Comparison of ENCODE assay signal across 31 cellular contexts in genomic region chr9:84174486-84174885, GRCh38.
DNase-seq lines count a peak whose midpoint lies in the region; ATAC-seq, FAIRE-seq and TF ChIP-seq lines count a peak whose summit lies in the region.
"Had no signal": no experiment of that assay in that cellular context is flagged by ENCODE, and none has a peak within 500 bp of the region (broad histone marks: within the 10 kb centered on the region; RNA-seq: fewer than 3 reads in every experiment).

No MANE protein-coding gene starts in this region.

- TF ChIP-seq POLR2A in GM12878 (IDR thresholded peaks at IDR 0.05; ENCODE audit: low read depth, low read length) (no peak), esophagus muscularis mucosa (IDR thresholded peaks at IDR 0.05; ENCODE audit: low read depth) (no peak)

- H3K4me2 ChIP-seq in GM12878 (ENCODE audit: control insufficient read depth, insufficient read depth): no peak overlapping the region

- TF ChIP-seq RAD21 in GM12878 (IDR thresholded peaks at IDR 0.05; ENCODE audit: insufficient read depth, low read depth, low read length): no peak

- BruUV-seq in GM12878 (replicated peaks; lab: Mats Ljungman, UMichigan): no TSS peak

- H3K27ac ChIP-seq in GM12878 (ENCODE audit: control insufficient read depth, insufficient read depth): no peak overlapping the region
- no peak overlapping the region for H3K27ac ChIP-seq in esophagus muscularis mucosa (replicated peaks in 1 of 4)
- no peak overlapping the region for H3K27ac ChIP-seq in psoas muscle
- H3K27ac ChIP-seq: 22Rv1, body of pancreas, esophagus squamous epithelium, gastrocnemius medialis, sigmoid colon, transverse colon had no signal

- no peak overlapping the region for H2AFZ ChIP-seq in GM12878 (ENCODE audit: control insufficient read depth, low read depth, low read length)

- TF ChIP-seq EP300 in GM12878 (IDR thresholded peaks at IDR 0.05; ENCODE audit: borderline replicate concordance in 1 of 2, control insufficient read depth in 1 of 2, low read depth in 2 of 2, low read length in 2 of 2) (no peak), esophagus muscularis mucosa (IDR thresholded peaks at IDR 0.05) (no peak)

- FAIRE-seq in GM12878 (lab: Jason Lieb, UNC): no peak
- FAIRE-seq: HepG2 had no signal

- intact Hi-C loops in GM12878 (cut with micrococcal nuclease; ENCODE audit: unreplicated experiment): loop anchor here (5.0 kb wide), 2 partner anchors 88 to 143 kb away; no protein-coding TSS in a partner anchor
- intact Hi-C loops in esophagus muscularis mucosa (cut with DNase I): loop anchor here (5.0 kb wide), 3 partner anchors 88 to 237 kb away; no protein-coding TSS in a partner anchor
- intact Hi-C loops in psoas muscle (cut with DNase I): loop anchor here (5.0 kb wide), 5 partner anchors 88 to 237 kb away; partner anchors contain the start of genes HNRNPK (in 1 of the 2) and RMI1 (in 1 of the 2)

- in situ Hi-C loops in GM12878 (cut with MboI): loop anchor here (5.0 to 10.0 kb wide), 2 partner anchors 140 to 237 kb away; no protein-coding TSS in a partner anchor

- SMC1A ChIA-PET in GM12878 (lab: Charles Lee; ENCODE audit: uncharacterized antibody, unreplicated experiment): interaction anchor here (0.7 to 3.0 kb wide), 6 partner anchors 19 to 240 kb away, joined by 4 to 10 read pairs (median 6); no protein-coding TSS in a partner anchor

- ATAC-seq in GM12878 (no peak), psoas muscle (no peak)
- ATAC-seq: body of pancreas, gastrocnemius medialis, HepG2, natural killer cell, PC-3, SK-N-SH treated with all-trans-retinoic acid at 6 μM for 48 hours had no signal

- DNase-seq in SIG-M5 treated with dmso at 0.1 percent for 504 hours (lab: John Stamatoyannopoulos, UW; ENCODE audit: unreplicated experiment) (peak; percentile 29), SIG-M5 (lab: John Stamatoyannopoulos, UW) (no peak), NOMO-1 (lab: John Stamatoyannopoulos, UW; ENCODE audit: unreplicated experiment in 2 of 2) (peak; percentile 33 to 50), GM12878 (ENCODE audit: low read depth, low spot score) (no peak), esophagus muscularis mucosa (ENCODE audit: extremely low spot score) (no peak), psoas muscle (no peak), hippocampal formation (lab: John Stamatoyannopoulos, UW) (no peak), NCI-H748 treated with DMSO at 0.1 percent for 48 hours (lab: John Stamatoyannopoulos, UW) (no peak)
- DNase-seq: activated CD4-positive, alpha-beta memory T cell treated with anti-CD3 and anti-CD28 coated beads for 36 hours; activated CD4-positive, alpha-beta T cell treated with anti-CD3 and anti-CD28 coated beads for 1 hour; activated CD8-positive, alpha-beta memory T cell treated with anti-CD3 and anti-CD28 coated beads, Interleukin-2, amount 50 U/mL, for 4 hours; activated naive CD4-positive, alpha-beta T cell treated with anti-CD3 and anti-CD28 coated beads for 36 hours; body of pancreas; CD4-positive, alpha-beta T cell; cerebellar nuclear complex; DND-41; esophagus squamous epithelium; gastrocnemius medialis; GF-D8; natural killer cell; NCI-H1092 treated with DMSO at 0.1 percent for 48 hours; NCI-H187; NCI-H446 treated with DMSO at 0.1 percent for 48 hours; occipital lobe; PC-3; sigmoid colon; stimulated activated CD4-positive, alpha-beta T cell treated with anti-CD3 and anti-CD28 coated beads, Interleukin-4, amount 100 ng/mL, for 1 hour; transverse colon had no signal

- RAD21 ChIA-PET in GM12878 (lab: Charles Lee; ENCODE audit: unreplicated experiment): interaction anchor here (1.2 kb wide), 1 partner anchor 141 kb away, joined by 3 read pairs; no protein-coding TSS in a partner anchor

- H3K4me1 ChIP-seq in GM12878 (ENCODE audit: control insufficient read depth, insufficient read depth, low read length) (no peaks in the 10 kb centered on the region), esophagus muscularis mucosa (peaks cover 19 to 39% (median 29%) of the 10 kb centered on the region in 4 donors), psoas muscle (peaks cover 17% of the 10 kb centered on the region)
- H3K4me1 ChIP-seq: body of pancreas had no signal

- no peak overlapping the region for H3K4me3 ChIP-seq in GM12878
- H3K4me3 ChIP-seq in esophagus muscularis mucosa: no peak overlapping the region
- H3K4me3 ChIP-seq in psoas muscle: no peak overlapping the region
- H3K4me3 ChIP-seq: body of pancreas, esophagus squamous epithelium, gastrocnemius medialis, sigmoid colon, transverse colon had no signal

- H4K20me1 ChIP-seq in GM12878 (ENCODE audit: control insufficient read depth, insufficient read depth): no peaks in the 10 kb centered on the region

- H3K36me3 ChIP-seq in GM12878 (ENCODE audit: control insufficient read depth in 2 of 2, insufficient read depth in 2 of 2, low read length in 1 of 2) (no peaks in the 10 kb centered on the region), esophagus muscularis mucosa (no peaks in the 10 kb centered on the region), psoas muscle (ENCODE audit: insufficient read depth in 1 of 2, low read depth in 1 of 2) (no peaks in the 10 kb centered on the region)
- H3K36me3 ChIP-seq: esophagus squamous epithelium, gastrocnemius medialis, sigmoid colon, transverse colon had no signal

- H3K27me3 ChIP-seq in GM12878 (replicated peaks in 1 of 2; ENCODE audit: control insufficient read depth in 2 of 2, insufficient read depth in 2 of 2, low read length in 1 of 2) (no peaks in the 10 kb centered on the region; a peak in 1 of 4 replicates), esophagus muscularis mucosa (no peaks in the 10 kb centered on the region), psoas muscle (ENCODE audit: insufficient read depth in 3 of 3, low read length in 2 of 3) (no peaks in the 10 kb centered on the region)
- H3K27me3 ChIP-seq: body of pancreas, esophagus squamous epithelium, gastrocnemius medialis, sigmoid colon, transverse colon had no signal

- H3K9ac ChIP-seq in GM12878 (ENCODE audit: control insufficient read depth, insufficient read depth, low read length): no peak overlapping the region

- 0% methylated on average over 1 of the region's 1 CpG for WGBS in GM12878 (ENCODE audit: insufficient coverage, insufficient replicate concordance, low lambda C conversion rate, missing lambda C conversion rate)
- 82% methylated on average over 1 of the region's 1 CpG for WGBS in esophagus muscularis mucosa
- WGBS in psoas muscle, 3 donors: 80 to 89% (median 88%) methylated on average over 1 of the region's 1 CpG

- H3K9me3 ChIP-seq in GM12878 (replicated peaks; ENCODE audit: control insufficient read depth, insufficient read depth, low read length) (no peaks in the 10 kb centered on the region), esophagus muscularis mucosa (no peaks in the 10 kb centered on the region), psoas muscle (no peaks in the 10 kb centered on the region)
- H3K9me3 ChIP-seq: body of pancreas, esophagus squamous epithelium, gastrocnemius medialis, sigmoid colon, transverse colon had no signal

- TF ChIP-seq CTCF in GM12878 (IDR thresholded peaks at IDR 0.05 in 2 of 3, conservative IDR thresholded peaks at IDR 0.05 in 1 of 3; ENCODE audit: control insufficient read depth in 2 of 3, extremely low read depth in 1 of 3, insufficient read depth in 1 of 3, low read depth in 3 of 3, low read length in 3 of 3): no peak
- no peak for TF ChIP-seq CTCF in esophagus muscularis mucosa (IDR thresholded peaks at IDR 0.05)
- no peak for TF ChIP-seq CTCF in psoas muscle (IDR thresholded peaks at IDR 0.05)

- CTCF ChIA-PET in GM12878 (lab: Yijun Ruan, JAX): interaction anchor here (1.2 to 3.4 kb wide), 12 partner anchors 7 to 241 kb away, joined by 3 to 25 read pairs (median 7); no protein-coding TSS in a partner anchor

- POLR2A ChIA-PET in GM12878 (lab: Charles Lee): no interaction called here

- H3K79me2 ChIP-seq in GM12878 (ENCODE audit: control insufficient read depth, insufficient read depth, low read length): no peaks in the 10 kb centered on the region

TF ChIP-seq in GM12878, 131 proteins besides CTCF, POLR2A, EP300 and RAD21:
- TF ChIP-seq MTA2 (IDR thresholded peaks at IDR 0.05; ENCODE audit: low read depth) (no peak), ATF7 (IDR thresholded peaks at IDR 0.05; ENCODE audit: low read depth) (no peak), BMI1 (IDR thresholded peaks at IDR 0.05; ENCODE audit: borderline replicate concordance) (no peak), MXI1 (IDR thresholded peaks at IDR 0.05; ENCODE audit: low read depth, low read length) (no peak), SPI1 (IDR thresholded peaks at IDR 0.05; ENCODE audit: borderline replicate concordance, insufficient read depth, low read depth, low read length) (peak; percentile 30; the same call in 1 of the 2 replicates), WRNIP1 (IDR thresholded peaks at IDR 0.05; ENCODE audit: borderline replicate concordance, low read depth, low read length) (no peak)
- TF ChIP-seq, protein P1, sequence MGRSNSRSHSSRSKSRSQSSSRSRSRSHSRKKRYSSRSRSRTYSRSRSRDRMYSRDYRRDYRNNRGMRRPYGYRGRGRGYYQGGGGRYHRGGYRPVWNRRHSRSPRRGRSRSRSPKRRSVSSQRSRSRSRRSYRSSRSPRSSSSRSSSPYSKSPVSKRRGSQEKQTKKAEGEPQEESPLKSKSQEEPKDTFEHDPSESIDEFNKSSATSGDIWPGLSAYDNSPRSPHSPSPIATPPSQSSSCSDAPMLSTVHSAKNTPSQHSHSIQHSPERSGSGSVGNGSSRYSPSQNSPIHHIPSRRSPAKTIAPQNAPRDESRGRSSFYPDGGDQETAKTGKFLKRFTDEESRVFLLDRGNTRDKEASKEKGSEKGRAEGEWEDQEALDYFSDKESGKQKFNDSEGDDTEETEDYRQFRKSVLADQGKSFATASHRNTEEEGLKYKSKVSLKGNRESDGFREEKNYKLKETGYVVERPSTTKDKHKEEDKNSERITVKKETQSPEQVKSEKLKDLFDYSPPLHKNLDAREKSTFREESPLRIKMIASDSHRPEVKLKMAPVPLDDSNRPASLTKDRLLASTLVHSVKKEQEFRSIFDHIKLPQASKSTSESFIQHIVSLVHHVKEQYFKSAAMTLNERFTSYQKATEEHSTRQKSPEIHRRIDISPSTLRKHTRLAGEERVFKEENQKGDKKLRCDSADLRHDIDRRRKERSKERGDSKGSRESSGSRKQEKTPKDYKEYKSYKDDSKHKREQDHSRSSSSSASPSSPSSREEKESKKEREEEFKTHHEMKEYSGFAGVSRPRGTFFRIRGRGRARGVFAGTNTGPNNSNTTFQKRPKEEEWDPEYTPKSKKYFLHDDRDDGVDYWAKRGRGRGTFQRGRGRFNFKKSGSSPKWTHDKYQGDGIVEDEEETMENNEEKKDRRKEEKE (IDR thresholded peaks at IDR 0.05): no peak

Comparison
In these comparisons a context has a peak if more than half of its experiments do, and no peak if none do; other contexts are left out.
1. DNase-seq: peak in SIG-M5 treated with dmso at 0.1 percent for 504 hours (single experiment) and NOMO-1 (2 of 2); none in SIG-M5 (single experiment), GM12878 (single experiment), esophagus muscularis mucosa (single experiment), psoas muscle (0 of 2), hippocampal formation (0 of 2) and NCI-H748 treated with DMSO at 0.1 percent for 48 hours (single experiment).